ENCODE assay signal across 1 cellular context in genomic region chr3:56830884-56831283, GRCh38.
TF ChIP-seq lines count a peak whose summit lies in the region.

No MANE protein-coding gene starts in this region.

TF ChIP-seq in HepG2, 621 proteins besides CTCF, POLR2A, EP300 and RAD21 (continued from another document and continues in another):
- TF ChIP-seq ZFP91 (CRISPR knock-in tag; IDR thresholded peaks at IDR 0.05; ENCODE audit: borderline replicate concordance) (0 out of 2 replicates have a peak, but pooled peaks have one; percentile 24), ATF4 (CRISPR knock-in tag; IDR thresholded peaks at IDR 0.05) (peak in 1 of 2 experiments; percentile 89; a peak in 2 of 4 replicates), HINFP (CRISPR knock-in tag; IDR thresholded peaks at IDR 0.05; ENCODE audit: low read depth) (no peak), TFE3 (CRISPR knock-in tag; IDR thresholded peaks at IDR 0.05) (no peak; the same call in 1 of the 2 replicates), ZUFSP (CRISPR knock-in tag; IDR thresholded peaks at IDR 0.05; ENCODE audit: borderline replicate concordance) (no peak), KLF12 (CRISPR knock-in tag; IDR thresholded peaks at IDR 0.05; ENCODE audit: borderline replicate concordance) (no peak), FOSL2 (CRISPR knock-in tag; IDR thresholded peaks at IDR 0.05) (peak; percentile 85), AHDC1 (CRISPR knock-in tag; IDR thresholded peaks at IDR 0.05; ENCODE audit: borderline replicate concordance) (peak; percentile 68; the same call in 1 of the 2 replicates), SAP130 (CRISPR knock-in tag; IDR thresholded peaks at IDR 0.05; ENCODE audit: low read depth) (peak; percentile 52), TCF7 (IDR thresholded peaks at IDR 0.05; ENCODE audit: low read depth) (peak; percentile 88), HOXD1 (CRISPR knock-in tag; IDR thresholded peaks at IDR 0.05) (0 out of 2 replicates have a peak, but pooled peaks have one; percentile 62), ZNF383 (CRISPR knock-in tag; IDR thresholded peaks at IDR 0.05; ENCODE audit: borderline replicate concordance) (no peak), THAP11 (CRISPR knock-in tag; IDR thresholded peaks at IDR 0.05) (peak; percentile 65), CHCHD3 (CRISPR knock-in tag; IDR thresholded peaks at IDR 0.05) (no peak), KLF15 (CRISPR knock-in tag; IDR thresholded peaks at IDR 0.05; ENCODE audit: borderline replicate concordance) (no peak), HMG20B (CRISPR knock-in tag; conservative IDR thresholded peaks at IDR 0.05) (0 out of 2 replicates have a peak, but pooled peaks have one; percentile 38), PATZ1 (CRISPR knock-in tag; IDR thresholded peaks at IDR 0.05) (peak; percentile 61; the same call in 1 of the 2 replicates), ZFP36 (IDR thresholded peaks at IDR 0.05; ENCODE audit: borderline replicate concordance, low read depth, low read length, partially characterized antibody) (no peak), ZC3H13 (CRISPR knock-in tag; IDR thresholded peaks at IDR 0.05) (no peak), ZFYVE20 (CRISPR knock-in tag; IDR thresholded peaks at IDR 0.05; ENCODE audit: borderline replicate concordance, low read depth) (no peak), LBX2 (CRISPR knock-in tag; IDR thresholded peaks at IDR 0.05; ENCODE audit: borderline replicate concordance) (no peak), NFKBIZ (CRISPR knock-in tag; IDR thresholded peaks at IDR 0.05) (peak; percentile 63; the same call in 1 of the 2 replicates), ZNF607 (CRISPR knock-in tag; IDR thresholded peaks at IDR 0.05; ENCODE audit: borderline replicate concordance) (no peak), LCORL (IDR thresholded peaks at IDR 0.05) (no peak), LCORL (CRISPR knock-in tag; IDR thresholded peaks at IDR 0.05) (peak; percentile 54; the same call in 1 of the 2 replicates), TBL1XR1 (IDR thresholded peaks at IDR 0.05; ENCODE audit: borderline replicate concordance, low read length, partially characterized antibody) (no peak), MAZ (IDR thresholded peaks at IDR 0.05; ENCODE audit: borderline replicate concordance, low read depth, low read length) (no peak), MAZ (CRISPR knock-in tag; IDR thresholded peaks at IDR 0.05; ENCODE audit: low read depth) (peak; percentile 53; the same call in 1 of the 2 replicates), SIX1 (CRISPR knock-in tag; IDR thresholded peaks at IDR 0.05; ENCODE audit: borderline replicate concordance) (no peak), TBX3 (IDR thresholded peaks at IDR 0.05; ENCODE audit: borderline replicate concordance) (no peak), ZNF367 (CRISPR knock-in tag; IDR thresholded peaks at IDR 0.05; ENCODE audit: borderline replicate concordance) (peak; percentile 67; the same call in 1 of the 2 replicates), SP140L (CRISPR knock-in tag; IDR thresholded peaks at IDR 0.05; ENCODE audit: borderline replicate concordance) (no peak), ZNF572 (CRISPR knock-in tag; IDR thresholded peaks at IDR 0.05) (no peak), ZNF83 (CRISPR knock-in tag; IDR thresholded peaks at IDR 0.05; ENCODE audit: borderline replicate concordance) (no peak), ZNF574 (CRISPR knock-in tag; IDR thresholded peaks at IDR 0.05) (0 out of 2 replicates have a peak, but pooled peaks have one; percentile 31), RCOR2 (CRISPR knock-in tag; IDR thresholded peaks at IDR 0.05) (peak; percentile 77), ZNF460 (CRISPR knock-in tag; IDR thresholded peaks at IDR 0.05; ENCODE audit: borderline replicate concordance) (no peak), ZNF276 (CRISPR knock-in tag; IDR thresholded peaks at IDR 0.05; ENCODE audit: low read depth) (no peak), ZNF891 (CRISPR knock-in tag; IDR thresholded peaks at IDR 0.05) (no peak)
